29 cellular contexts compared by ENCODE assay signal in genomic region chr17:77173104-77173503, GRCh38.
"Had no signal": no experiment of that assay in that cellular context is flagged by ENCODE, and none has a peak within 500 bp of the region (broad histone marks: within the 10 kb centered on the region; RNA-seq: fewer than 3 reads in every experiment).

No MANE protein-coding gene starts in this region.

- H3K4me2 ChIP-seq: hepatocyte had no signal

- H3K4me1 Mint-ChIP-seq: activated T-helper 17 cell treated with anti-CD3 and anti-CD28 coated beads, Interleukin-2, amount 50 U/mL, for 72 hours; endodermal cell had no signal

- H3K27ac ChIP-seq: brain microvascular endothelial cell, hepatocyte, SK-N-MC, skin epidermis, WERI-Rb-1 had no signal

- H3K4me3 Mint-ChIP-seq: activated T-cell treated with anti-CD3 and anti-CD28 coated beads, Interleukin-2, amount 50 U/mL, for 24 hours; activated T-helper 17 cell treated with anti-CD3 and anti-CD28 coated beads, Interleukin-2, amount 50 U/mL, for 72 hours; central memory CD8-positive, alpha-beta T cell; endodermal cell; immature natural killer cell; naive thymus-derived CD4-positive, alpha-beta T cell; stimulated activated naive B cell treated with anti-CD40 and anti-IgM and Interleukin-4, amounts not matched to agents 10 μg/mL and 1 μg/mL and 100 μg/mL, for 72 hours had no signal

- ATAC-seq: activated naive CD4-positive, alpha-beta T cell treated with anti-CD3 and anti-CD28 coated beads, Interleukin-2, amount 50 U/mL, for 72 hours; activated T-helper 17 cell treated with anti-CD3 and anti-CD28 coated beads, Interleukin-2, amount 50 U/mL, for 72 hours; left lobe of liver; naive thymus-derived CD4-positive, alpha-beta T cell; stimulated activated naive B cell treated with anti-CD40 and anti-IgM and Interleukin-4, amounts not matched to agents 10 μg/mL and 1 μg/mL and 100 μg/mL, for 72 hours had no signal

- H2AFZ ChIP-seq: hepatocyte had no signal

- H3K27me3 ChIP-seq: brain microvascular endothelial cell, hepatocyte had no signal

- H3K27me3 Mint-ChIP-seq: activated T-cell treated with anti-CD3 and anti-CD28 coated beads, Interleukin-2, amount 50 U/mL, for 24 hours; activated T-helper 17 cell treated with anti-CD3 and anti-CD28 coated beads, Interleukin-2, amount 50 U/mL, for 72 hours; central memory CD8-positive, alpha-beta T cell; naive thymus-derived CD4-positive, alpha-beta T cell; stimulated activated naive B cell treated with anti-CD40 and anti-IgM and Interleukin-4, amounts not matched to agents 10 μg/mL and 1 μg/mL and 100 μg/mL, for 72 hours had no signal

- H3K4me3 ChIP-seq: hepatocyte, SK-N-MC, skin epidermis had no signal

- H3K27ac Mint-ChIP-seq: activated naive CD4-positive, alpha-beta T cell treated with anti-CD3 and anti-CD28 coated beads, Interleukin-2, amount 50 U/mL, for 72 hours; activated T-cell treated with anti-CD3 and anti-CD28 coated beads, Interleukin-2, amount 50 U/mL, for 24 hours; activated T-helper 17 cell treated with anti-CD3 and anti-CD28 coated beads, Interleukin-2, amount 50 U/mL, for 72 hours; endodermal cell; stimulated activated naive B cell treated with anti-CD40 and anti-IgM and Interleukin-4, amounts not matched to agents 10 μg/mL and 1 μg/mL and 100 μg/mL, for 72 hours had no signal

- FAIRE-seq: colon, TTC549 had no signal

- DNase-seq: activated CD4-positive, alpha-beta T cell treated with anti-CD3 and anti-CD28 coated beads for 1 hour; activated CD4-positive, alpha-beta T cell treated with anti-CD3 and anti-CD28 coated beads, Interleukin-2, amount 50 U/mL, for 1 hour; activated CD8-positive, alpha-beta memory T cell treated with anti-CD3 and anti-CD28 coated beads for 24 hours; activated CD8-positive, alpha-beta memory T cell treated with anti-CD3 and anti-CD28 coated beads, Interleukin-2, amount 50 U/mL, for 4 hours; activated T-cell treated with anti-CD3 and anti-CD28 coated beads, Interleukin-2, amount 50 U/mL, for 24 hours; aorta; brain microvascular endothelial cell; endodermal cell; erythroblast; foreskin fibroblast; immature natural killer cell; naive thymus-derived CD4-positive, alpha-beta T cell; right cardiac atrium; stimulated activated CD4-positive, alpha-beta T cell treated with anti-CD3 and anti-CD28 coated beads, Interleukin-15, amount 100 ng/mL, for 24 hours; stimulated activated CD4-positive, alpha-beta T cell treated with anti-CD3 and anti-CD28 coated beads, Interleukin-2, amount 100 ng/mL, for 48 hours; stimulated activated CD8-positive, alpha-beta memory T cell treated with anti-CD3 and anti-CD28 coated beads, Interleukin-4, amount 100 ng/mL, for 48 hours; stimulated activated naive B cell treated with anti-CD40 and anti-IgM and Interleukin-4, amounts not matched to agents 10 μg/mL and 1 μg/mL and 100 μg/mL, for 72 hours; SW 1271; trophoblast cell; WERI-Rb-1 had no signal
